In the genomic region with DNA sequence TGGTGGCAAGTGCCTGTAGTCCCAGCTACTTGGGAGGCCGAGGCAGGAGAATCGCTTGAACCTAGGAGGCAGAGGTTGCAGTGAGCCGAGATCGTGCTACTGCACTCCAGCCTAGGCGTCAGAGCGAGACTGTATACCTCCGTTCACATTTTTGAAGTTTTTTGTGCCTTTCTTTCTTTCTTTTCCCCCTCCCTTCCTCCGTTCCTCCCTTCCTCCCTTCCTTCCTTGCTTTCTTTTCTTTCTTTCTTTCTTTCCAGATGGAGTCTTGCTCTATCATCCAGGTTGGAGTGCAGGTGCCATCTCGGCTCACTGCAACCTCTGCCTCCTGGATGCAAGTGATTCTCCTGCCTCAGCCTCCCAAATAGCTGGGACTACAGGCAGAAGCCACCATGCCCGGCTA, we compare ENCODE assay signal across 3 cellular contexts. TPM values are rescaled to one million over a fixed set of nuclear protein-coding genes. Genes with fewer than 3 reads are reported as not detected.
"Had no signal": no experiment of that assay in that cellular context is flagged by ENCODE, and none has a peak within 500 bp of the region (broad histone marks: within the 10 kb centered on the region; RNA-seq: fewer than 3 reads in every experiment).

No MANE protein-coding gene starts in this region.

RNA-seq across cellular contexts. Expression of a gene that starts 4.4 kb away (rescaled TPM):
- polyA plus RNA-seq: IgD-negative memory B cell had no signal

RNA-seq across cellular contexts. Expression of a gene that starts 19.3 kb away (rescaled TPM):
- total RNA-seq: HepG2, HT1080 had no signal
- polyA plus RNA-seq: HepG2, IgD-negative memory B cell had no signal

RNA-seq across cellular contexts. Expression of a gene that starts 34.9 kb away (rescaled TPM):
- polyA plus RNA-seq: IgD-negative memory B cell had no signal
